ENCODE assay signal across 16 cellular contexts in genomic region chr20:46182271-46182670, GRCh38.
DNase-seq lines count a peak whose midpoint lies in the region; ATAC-seq and TF ChIP-seq lines count a peak whose summit lies in the region.
"Had no signal": no experiment of that assay in that cellular context is flagged by ENCODE, and none has a peak within 500 bp of the region (broad histone marks: within the 10 kb centered on the region; RNA-seq: fewer than 3 reads in every experiment).

No MANE protein-coding gene starts in this region.

- H2AFZ ChIP-seq in neural progenitor cell (replicated peaks), result no peak overlapping the region

- H3K4me1 Mint-ChIP-seq in T-helper 17 cell (peaks cover 6% of the 10 kb centered on the region), neural progenitor cell (peaks cover 3% of the 10 kb centered on the region)
- H3K4me1 Mint-ChIP-seq: CD14-positive monocyte, H9 had no signal

- H3K4me2 ChIP-seq in neural progenitor cell, result no peak overlapping the region
- H3K4me2 ChIP-seq: BLaER1 had no signal

- H3K9ac ChIP-seq in neural progenitor cell, result no peak overlapping the region
- H3K9ac ChIP-seq: BLaER1 had no signal

- H3K4me3 ChIP-seq in neural progenitor cell, result no peak overlapping the region
- H3K4me3 ChIP-seq: BLaER1 had no signal

- H3K9me3 ChIP-seq in T-helper 17 cell (ENCODE audit: control insufficient read depth, low read length, poor library complexity, severe bottlenecking) (no peaks in the 10 kb centered on the region), neural progenitor cell (ENCODE audit: low read depth) (no peaks in the 10 kb centered on the region)
- H3K9me3 ChIP-seq: BLaER1 had no signal

- peaks cover 39% of the 10 kb centered on the region for H3K27me3 Mint-ChIP-seq in T-helper 17 cell
- peaks cover 15% of the 10 kb centered on the region for H3K27me3 Mint-ChIP-seq in neural progenitor cell (ENCODE audit: insufficient read depth, low read depth)

- H3K4me3 Mint-ChIP-seq in T-helper 17 cell (no peak overlapping the region), neural progenitor cell (no peak overlapping the region)
- H3K4me3 Mint-ChIP-seq: CD14-positive monocyte; CD4-positive, alpha-beta memory T cell; H9 had no signal

- H4K20me1 ChIP-seq in neural progenitor cell (ENCODE audit: low read depth), result no peaks in the 10 kb centered on the region
- H4K20me1 ChIP-seq: BLaER1 had no signal

- no peak for TF ChIP-seq CTCF in neural progenitor cell (IDR thresholded peaks at IDR 0.05)

- no peaks in the 10 kb centered on the region for H3K4me1 ChIP-seq in neural progenitor cell
- H3K4me1 ChIP-seq: BLaER1 had no signal

- peak overlapping the region; percentile 41 for H3K27ac Mint-ChIP-seq in T-helper 17 cell
- H3K27ac Mint-ChIP-seq in neural progenitor cell, result peak overlapping the region; percentile 33
- H3K27ac Mint-ChIP-seq: CD14-positive monocyte; CD4-positive, alpha-beta memory T cell had no signal

- ATAC-seq in T-helper 17 cell, result no peak
- no peak for ATAC-seq in HG02678 (IDR thresholded peaks at IDR 0.05; ENCODE audit: unreplicated experiment)

- no peaks in the 10 kb centered on the region for H3K36me3 Mint-ChIP-seq in T-helper 17 cell (ENCODE audit: low read depth)
- no peaks in the 10 kb centered on the region for H3K36me3 Mint-ChIP-seq in neural progenitor cell
- H3K36me3 Mint-ChIP-seq: CD14-positive monocyte; CD4-positive, alpha-beta memory T cell had no signal

- no peaks in the 10 kb centered on the region for H3K36me3 ChIP-seq in neural progenitor cell
- H3K36me3 ChIP-seq: BLaER1 had no signal

- no peaks in the 10 kb centered on the region for H3F3A ChIP-seq in neural progenitor cell (ENCODE audit: low read depth)

- H3K27ac ChIP-seq in neural progenitor cell, result no peak overlapping the region
- H3K27ac ChIP-seq: BLaER1 had no signal

- H3K9me3 Mint-ChIP-seq in neural progenitor cell, result no peaks in the 10 kb centered on the region
- H3K9me3 Mint-ChIP-seq: CD4-positive, alpha-beta memory T cell; H9 had no signal

- no peaks in the 10 kb centered on the region for H3K27me3 ChIP-seq in neural progenitor cell
- H3K27me3 ChIP-seq: BLaER1 had no signal

- DNase-seq in NCI-H446 (lab: John Stamatoyannopoulos, UW), result peak; percentile 79 to 97
- no peak for DNase-seq in NCI-H446 treated with DMSO at 0.1 percent for 48 hours (lab: John Stamatoyannopoulos, UW)
- no peak for DNase-seq in T-helper 17 cell
- no peak for DNase-seq in neural progenitor cell (ENCODE audit: low spot score)
- DNase-seq in HUDEP-2 (lab: John Stamatoyannopoulos, UW; ENCODE audit: unreplicated experiment in 76 of 76), result no peak
- DNase-seq in HuH-7.5 (ENCODE audit: low spot score), result no peak
- DNase-seq: 8988T; CD4-positive, alpha-beta memory T cell; DMS53; DND-41; EL; H9; IMR-90 had no signal

- H3K79me2 ChIP-seq in neural progenitor cell (ENCODE audit: low read depth), result no peaks in the 10 kb centered on the region

Comparison
In these comparisons a context has a peak if more than half of its experiments do, and no peak if none do; other contexts are left out.
1. DNase-seq: peak in NCI-H446 (2 of 2); none in NCI-H446 treated with DMSO at 0.1 percent for 48 hours (single experiment), T-helper 17 cell (0 of 3), neural progenitor cell (single experiment), HUDEP-2 (0 of 76) and HuH-7.5 (single experiment).